19 cellular contexts compared by ENCODE assay signal in genomic region chr1:1338278-1338677, GRCh38. TPM values are rescaled to one million over a fixed set of nuclear protein-coding genes. Genes with fewer than 3 reads are reported as not detected.
DNase-seq lines count a peak whose midpoint lies in the region; ATAC-seq, FAIRE-seq and TF ChIP-seq lines count a peak whose summit lies in the region.
"Had no signal": no experiment of that assay in that cellular context is flagged by ENCODE, and none has a peak within 500 bp of the region (broad histone marks: within the 10 kb centered on the region; RNA-seq: fewer than 3 reads in every experiment).

No MANE protein-coding gene starts in this region.

- TF ChIP-seq CTCF in HEK293 (tag by site-specific recombination; IDR thresholded peaks at IDR 0.05) (no peak), K562 (IDR thresholded peaks at IDR 0.05 in 2 of 3, conservative IDR thresholded peaks at IDR 0.05 in 1 of 3; ENCODE audit: insufficient read depth in 2 of 3, low read depth in 1 of 3, low read length in 3 of 3) (no peak), GM23338 (conservative IDR thresholded peaks at IDR 0.05; ENCODE audit: low read depth in 2 of 2) (no peak)

- H3K27me3 ChIP-seq in K562 (ENCODE audit: control insufficient read depth in 2 of 2, insufficient read depth in 2 of 2, low read length in 2 of 2) (no peaks in the 10 kb centered on the region), GM23338 (ENCODE audit: insufficient read depth) (no peaks in the 10 kb centered on the region)
- H3K27me3 ChIP-seq: SJSA1 had no signal

- peaks cover 0 to 86% of the 10 kb centered on the region in 2 experiments; a peak in 2 of 3 replicates for H3K36me3 ChIP-seq in HEK293 (ENCODE audit: control insufficient read depth in 2 of 2, insufficient read depth in 1 of 2, low read length in 2 of 2)
- H3K36me3 ChIP-seq in K562 (ENCODE audit: control insufficient read depth, insufficient read depth, low read length), result peaks cover 83% of the 10 kb centered on the region; the same call in 2 of the 3 replicates
- H3K36me3 ChIP-seq in GM23338 (ENCODE audit: insufficient read depth), result no peaks in the 10 kb centered on the region

- peaks cover 3% of the 10 kb centered on the region for H3K9me1 ChIP-seq in K562 (ENCODE audit: control insufficient read depth, insufficient read depth, low read length)

- no peak for DNase-seq in K562 (ENCODE audit: extremely low read depth in 1 of 4, low spot score in 3 of 4)
- no peak for DNase-seq in 8988T
- no peak for DNase-seq in GM23338 (ENCODE audit: low spot score)
- DNase-seq: C1 segment of cervical spinal cord; CD4-positive, alpha-beta memory T cell; COR-L47; GM23248; IMR-90; NCI-H1092; NCI-H1417 treated with DMSO at 0.1 percent for 48 hours; NCI-H1694 treated with DMSO at 0.1 percent for 48 hours; NCI-H2081; NCI-H2227 treated with DMSO at 0.1 percent for 48 hours; PC-9; Right ventricle myocardium superior had no signal

- H4K20me1 ChIP-seq in K562 (replicated peaks; ENCODE audit: control insufficient read depth, insufficient read depth, low read length) (peaks cover 26% of the 10 kb centered on the region; the same call in 1 of the 2 replicates), GM23338 (replicated peaks; ENCODE audit: insufficient read depth) (no peaks in the 10 kb centered on the region)

- H3K9ac ChIP-seq in K562 (ENCODE audit: insufficient read depth in 1 of 2, low read depth in 2 of 2, low read length in 2 of 2), result 0 out of 4 replicates have a peak overlapping the region, but pooled peaks of 1 of the 2 experiments have one; percentile 17
- H3K9ac ChIP-seq: GM23248 had no signal

- peaks cover 6% of the 10 kb centered on the region for H3K27me3 Mint-ChIP-seq in GM23338 (ENCODE audit: insufficient read depth, low read depth, poor library complexity)
- H3K27me3 Mint-ChIP-seq: CD4-positive, alpha-beta memory T cell had no signal

- no peak for FAIRE-seq in K562 (lab: Jason Lieb, UNC)

- WGBS in K562 (ENCODE audit: insufficient coverage, low coverage, missing lambda C conversion rate), result 97% methylated on average over 31 of the region's 36 CpGs

- H3K9me3 Mint-ChIP-seq in GM23338, result no peaks in the 10 kb centered on the region; the same call in 2 of the 3 replicates
- H3K9me3 Mint-ChIP-seq: CD4-positive, alpha-beta memory T cell had no signal

- in situ Hi-C loops in K562 (cut with MboI), result no loop called here

- BruUV-seq in K562 (replicated peaks; lab: Mats Ljungman, UMichigan), result no TSS peak

- TF ChIP-seq POLR2A in K562 (conservative IDR thresholded peaks at IDR 0.05), result no peak

- H3K9me3 ChIP-seq in HEK293 (ENCODE audit: control insufficient read depth, insufficient read depth, low read depth, low read length) (no peaks in the 10 kb centered on the region), K562 (replicated peaks; ENCODE audit: control insufficient read depth, insufficient read depth, low read depth, low read length) (peaks cover 2% of the 10 kb centered on the region; the same call in 1 of the 2 replicates)
- H3K9me3 ChIP-seq: SJSA1 had no signal

- H3K4me3 Mint-ChIP-seq in GM23338, result no peak overlapping the region
- H3K4me3 Mint-ChIP-seq: CD4-positive, alpha-beta memory T cell; H9 had no signal

- peaks cover 7% of the 10 kb centered on the region for H3K79me2 ChIP-seq in K562 (ENCODE audit: control insufficient read depth, insufficient read depth, low read length)
- H3K79me2 ChIP-seq in GM23338 (replicated peaks; ENCODE audit: insufficient read depth), result no peaks in the 10 kb centered on the region

- no peaks in the 10 kb centered on the region; the same call in 2 of the 3 replicates for H3K4me1 Mint-ChIP-seq in GM23338
- H3K4me1 Mint-ChIP-seq: H9 had no signal

- POLR2A ChIA-PET in HEK293 (lab: Yijun Ruan, JAX) (interaction anchor here (0.9 to 1.5 kb wide), 2 partner anchors 13 to 20 kb away, joined by 3 to 6 read pairs; no protein-coding TSS in a partner anchor), K562 (lab: Yijun Ruan, JAX) (interaction anchor here (0.6 to 1.7 kb wide), 5 partner anchors 8 to 276 kb away, joined by 3 to 7 read pairs (median 5); no protein-coding TSS in a partner anchor)

- ATAC-seq in K562 (no peak), GM23338 (no peak)

- intact Hi-C loops in K562 (cut with micrococcal nuclease), result no loop called here

- CTCF ChIA-PET in HEK293 (lab: Yijun Ruan, JAX) (interaction anchor here (0.6 kb wide), 1 partner anchor 276 kb away, joined by 3 read pairs; no protein-coding TSS in a partner anchor), K562 (lab: Yijun Ruan, JAX; ENCODE audit: low intra/inter-chr PET ratio) (no interaction called here)

- H3K9me2 ChIP-seq in GM23338 (ENCODE audit: insufficient read depth), result no peaks in the 10 kb centered on the region

- no peak overlapping the region for H3K27ac Mint-ChIP-seq in GM23338
- H3K27ac Mint-ChIP-seq: CD4-positive, alpha-beta memory T cell; H9 had no signal

- H3K36me3 Mint-ChIP-seq in GM23338 (ENCODE audit: low read depth), result peaks cover 18% of the 10 kb centered on the region

- TF ChIP-seq EP300 in K562 (IDR thresholded peaks at IDR 0.05; ENCODE audit: low read length), result no peak

- no peak overlapping the region for H3K27ac ChIP-seq in HEK293 (ENCODE audit: extremely low read depth, low read depth, low read length)
- H3K27ac ChIP-seq in K562 (ENCODE audit: extremely low read depth, low read depth, low read length), result no peak overlapping the region
- H3K27ac ChIP-seq in GM23338 (ENCODE audit: low read depth), result no peak overlapping the region
- H3K27ac ChIP-seq: GM23248, PC-9, SJSA1 had no signal

- H2AFZ ChIP-seq in K562 (ENCODE audit: low read depth, low read length), result no peak overlapping the region
- H2AFZ ChIP-seq in GM23338, result no peak overlapping the region
- H2AFZ ChIP-seq: GM23248, PC-9 had no signal

- H3K4me1 ChIP-seq in HEK293 (ENCODE audit: control insufficient read depth, insufficient read depth, low read length) (no peaks in the 10 kb centered on the region), K562 (replicated peaks in 1 of 2; ENCODE audit: control insufficient read depth in 2 of 2, insufficient read depth in 2 of 2, low read length in 2 of 2) (peaks cover 0 to 86% of the 10 kb centered on the region in 2 experiments; a peak in 2 of 5 replicates), GM23338 (ENCODE audit: insufficient read depth) (no peaks in the 10 kb centered on the region)

- no peak for TF ChIP-seq RAD21 in K562 (CRISPR knock-in tag; conservative IDR thresholded peaks at IDR 0.05 in 1 of 2, IDR thresholded peaks at IDR 0.05 in 1 of 2)

- H3K4me3 ChIP-seq in HEK293 (ENCODE audit: low read depth, low read length) (no peak overlapping the region), K562 (no peak overlapping the region), GM23338 (no peak overlapping the region)
- H3K4me3 ChIP-seq: GM23248, PC-9, SJSA1 had no signal

- H3F3A ChIP-seq in GM23338 (replicated peaks; ENCODE audit: low read depth), result peaks cover 15% of the 10 kb centered on the region

- H3K4me2 ChIP-seq in K562 (ENCODE audit: insufficient read depth, low read length) (no peak overlapping the region), GM23338 (no peak overlapping the region)
- H3K4me2 ChIP-seq: PC-9 had no signal

RNA-seq across cellular contexts. Expression of gene TAS1R3, which starts 7.2 kb away (rescaled TPM):
- 0.19 and 0.58 TPM in 2 replicates for total RNA-seq in K562 (2011; cell fraction: chromatin; rRNA removed; ENCODE audit: low replicate concordance)
- 0.53 and 0.67 TPM in 2 replicates for total RNA-seq in K562 (2011; cell fraction: nucleolus; rRNA removed)
- 0.15 and 0.23 TPM in 2 replicates for total RNA-seq in K562 (2011; cell fraction: nucleoplasm; rRNA removed)
- 0.12 TPM in 1 of 2 replicates, not detected in the other for total RNA-seq in K562 (2014; rRNA removed)
- not detected in 2 replicates for total RNA-seq in K562 (2014; rRNA removed; fragmentation: Illumina TruSeq; extraction: Trizol)
- total RNA-seq in K562 (2015; rRNA removed; fragmentation: Illumina TruSeq; extraction: Trizol), result 0.04 TPM in 1 of 2 replicates, not detected in the other
- 0.07 and 0.09 TPM in 2 replicates for total RNA-seq in K562 (2021)
- polyA plus RNA-seq in K562 (2011; rRNA removed), result 0.05 TPM in 1 of 2 replicates, not detected in the other
- 0.03 and 0.06 TPM in 2 replicates for polyA plus RNA-seq in K562 (2011; cell fraction: cytosol; rRNA removed)
- polyA plus RNA-seq in K562 (2011; cell fraction: nucleus; rRNA removed), result 0.25 and 0.31 TPM in 2 replicates
- 0.26 and 0.37 TPM in 2 replicates for polyA plus RNA-seq in K562 (2012)
- not detected in 2 replicates for polyA plus RNA-seq in K562 (2014; fragmentation: Illumina TruSeq; extraction: Trizol)
- polyA plus RNA-seq in K562 (2014; fragmentation: Nextera tagmentation; extraction: Ambion mirVana), result not detected
- polyA plus RNA-seq in K562 (2014; rRNA removed), result 0.03 and 0.13 TPM in 2 replicates
- polyA minus RNA-seq in K562 (2011; rRNA and poly(A)+ RNA removed), result not detected in 2 replicates
- polyA minus RNA-seq in K562 (2011; cell fraction: cytosol; rRNA and poly(A)+ RNA removed), result not detected in 2 replicates
- polyA minus RNA-seq in K562 (2011; cell fraction: nucleus; rRNA and poly(A)+ RNA removed), result 0.13 and 0.22 TPM in 2 replicates
- total RNA-seq in GM23338 (2014; rRNA removed; shearing (Covaris generic)), result 0.14 TPM in 1 of 2 replicates, not detected in the other
- 0.12 TPM in 1 of 2 replicates, not detected in the other for polyA plus RNA-seq in GM23338 (2016; fragmentation: Nextera tagmentation; extraction: Ambion mirVana)
- polyA plus RNA-seq: GM23248 had no signal

RNA-seq across cellular contexts. Expression of gene DVL1, which starts 10.9 kb away (rescaled TPM):
- 53.3 and 207 TPM in 2 replicates for total RNA-seq in K562 (2011; cell fraction: chromatin; rRNA removed; ENCODE audit: low replicate concordance)
- 213 and 235 TPM in 2 replicates for total RNA-seq in K562 (2011; cell fraction: nucleolus; rRNA removed)
- total RNA-seq in K562 (2011; cell fraction: nucleoplasm; rRNA removed), result 85.9 and 103 TPM in 2 replicates
- total RNA-seq in K562 (2014; rRNA removed) (135 and 143 TPM in 2 replicates), K562 (2014; rRNA removed; fragmentation: Illumina TruSeq; extraction: Trizol) (3.5 and 6.3 TPM in 2 replicates), K562 (2015; rRNA removed; fragmentation: Illumina TruSeq; extraction: Trizol) (50.9 and 51.7 TPM in 2 replicates), K562 (2021) (106 and 118 TPM in 2 replicates)
- polyA plus RNA-seq in K562 (2011; rRNA removed) (24.3 and 42.1 TPM in 2 replicates), K562 (2014; fragmentation: Illumina TruSeq; extraction: Trizol) (13.9 and 43.4 TPM in 2 replicates), K562 (2014; fragmentation: Nextera tagmentation; extraction: Ambion mirVana) (under 1 TPM; 0.62 to 0.63 TPM), K562 (2014; rRNA removed) (119 and 136 TPM in 2 replicates), GM23338 (2016; fragmentation: Nextera tagmentation; extraction: Ambion mirVana) (13.5 and 15.4 TPM in 2 replicates)
- polyA plus RNA-seq in K562 (2011; cell fraction: cytosol; rRNA removed), result 39.8 and 107 TPM in 2 replicates
- 353 and 531 TPM in 2 replicates for polyA plus RNA-seq in K562 (2011; cell fraction: nucleus; rRNA removed)
- polyA plus RNA-seq in K562 (2012), result 65.5 and 75.0 TPM in 2 replicates
- polyA minus RNA-seq in K562 (2011; rRNA and poly(A)+ RNA removed), result 5.6 and 11.7 TPM in 2 replicates
- polyA minus RNA-seq in K562 (2011; cell fraction: cytosol; rRNA and poly(A)+ RNA removed), result 32.9 and 47.2 TPM in 2 replicates
- polyA minus RNA-seq in K562 (2011; cell fraction: nucleus; rRNA and poly(A)+ RNA removed), result 69.3 and 81.9 TPM in 2 replicates
- total RNA-seq in GM23338 (2014; rRNA removed; shearing (Covaris generic)), result 62.7 and 69.7 TPM in 2 replicates

RNA-seq across cellular contexts. Expression of gene CPTP, which starts 13.7 kb away (rescaled TPM):
- 3.4 and 22.1 TPM in 2 replicates for total RNA-seq in K562 (2011; cell fraction: chromatin; rRNA removed; ENCODE audit: low replicate concordance)
- 31.8 and 32.0 TPM in 2 replicates for total RNA-seq in K562 (2011; cell fraction: nucleolus; rRNA removed)
- 11.2 and 13.9 TPM in 2 replicates for total RNA-seq in K562 (2011; cell fraction: nucleoplasm; rRNA removed)
- total RNA-seq in K562 (2014; rRNA removed), result 21.6 and 33.4 TPM in 2 replicates
- 3.0 and 3.5 TPM in 2 replicates for total RNA-seq in K562 (2014; rRNA removed; fragmentation: Illumina TruSeq; extraction: Trizol)
- total RNA-seq in K562 (2015; rRNA removed; fragmentation: Illumina TruSeq; extraction: Trizol), result 8.4 and 10.1 TPM in 2 replicates
- 25.4 and 25.8 TPM in 2 replicates for total RNA-seq in K562 (2021)
- polyA plus RNA-seq in K562 (2011; rRNA removed), result 3.5 and 5.7 TPM in 2 replicates
- polyA plus RNA-seq in K562 (2011; cell fraction: cytosol; rRNA removed), result 7.2 and 32.1 TPM in 2 replicates
- polyA plus RNA-seq in K562 (2011; cell fraction: nucleus; rRNA removed), result 5.6 and 10.3 TPM in 2 replicates
- polyA plus RNA-seq in K562 (2012), result 14.5 and 17.3 TPM in 2 replicates
- polyA plus RNA-seq in K562 (2014; fragmentation: Illumina TruSeq; extraction: Trizol), result 2.7 and 9.1 TPM in 2 replicates
- under 1 TPM; 0.11 to 0.20 TPM for polyA plus RNA-seq in K562 (2014; fragmentation: Nextera tagmentation; extraction: Ambion mirVana)
- 12.4 and 12.9 TPM in 2 replicates for polyA plus RNA-seq in K562 (2014; rRNA removed)
- 2.1 and 2.4 TPM in 2 replicates for polyA minus RNA-seq in K562 (2011; rRNA and poly(A)+ RNA removed)
- polyA minus RNA-seq in K562 (2011; cell fraction: cytosol; rRNA and poly(A)+ RNA removed), result 9.2 and 12.1 TPM in 2 replicates
- 14.0 and 17.8 TPM in 2 replicates for polyA minus RNA-seq in K562 (2011; cell fraction: nucleus; rRNA and poly(A)+ RNA removed)
- 12.9 and 13.5 TPM in 2 replicates for total RNA-seq in GM23338 (2014; rRNA removed; shearing (Covaris generic))
- 8.1 and 8.2 TPM in 2 replicates for polyA plus RNA-seq in GM23338 (2016; fragmentation: Nextera tagmentation; extraction: Ambion mirVana)

RNA-seq across cellular contexts. Expression of gene INTS11, which starts 13.8 kb away (rescaled TPM):
- total RNA-seq in K562 (2011; cell fraction: chromatin; rRNA removed; ENCODE audit: low replicate concordance), result 317 and 866 TPM in 2 replicates
- total RNA-seq in K562 (2011; cell fraction: nucleolus; rRNA removed), result 565 and 578 TPM in 2 replicates
- 402 and 440 TPM in 2 replicates for total RNA-seq in K562 (2011; cell fraction: nucleoplasm; rRNA removed)
- total RNA-seq in K562 (2014; rRNA removed) (151 and 179 TPM in 2 replicates), K562 (2014; rRNA removed; fragmentation: Illumina TruSeq; extraction: Trizol) (62.1 and 77.4 TPM in 2 replicates), K562 (2015; rRNA removed; fragmentation: Illumina TruSeq; extraction: Trizol) (85.4 and 88.8 TPM in 2 replicates), K562 (2021) (153 and 164 TPM in 2 replicates)
- polyA plus RNA-seq in K562 (2011; rRNA removed) (110 and 164 TPM in 2 replicates), K562 (2014; fragmentation: Illumina TruSeq; extraction: Trizol) (143 and 151 TPM in 2 replicates), K562 (2014; fragmentation: Nextera tagmentation; extraction: Ambion mirVana) (10 to 100 TPM in 1 of 2 experiments, 1 to 10 TPM in 1; 3.6 to 11.8 TPM), K562 (2014; rRNA removed) (183 TPM in 2 replicates), GM23338 (2016; fragmentation: Nextera tagmentation; extraction: Ambion mirVana) (102 and 110 TPM in 2 replicates)
- 195 and 300 TPM in 2 replicates for polyA plus RNA-seq in K562 (2011; cell fraction: cytosol; rRNA removed)
- polyA plus RNA-seq in K562 (2011; cell fraction: nucleus; rRNA removed), result 663 and 798 TPM in 2 replicates
- 151 and 204 TPM in 2 replicates for polyA plus RNA-seq in K562 (2012)
- 68.4 and 103 TPM in 2 replicates for polyA minus RNA-seq in K562 (2011; rRNA and poly(A)+ RNA removed)
- polyA minus RNA-seq in K562 (2011; cell fraction: cytosol; rRNA and poly(A)+ RNA removed), result 79.6 and 101 TPM in 2 replicates
- polyA minus RNA-seq in K562 (2011; cell fraction: nucleus; rRNA and poly(A)+ RNA removed), result 108 and 123 TPM in 2 replicates
- 140 and 161 TPM in 2 replicates for total RNA-seq in GM23338 (2014; rRNA removed; shearing (Covaris generic))

RNA-seq across cellular contexts. Expression of gene MXRA8, which starts 20.1 kb away (rescaled TPM):
- 12.2 and 30.9 TPM in 2 replicates for total RNA-seq in K562 (2011; cell fraction: chromatin; rRNA removed; ENCODE audit: low replicate concordance)
- 39.7 and 42.5 TPM in 2 replicates for total RNA-seq in K562 (2011; cell fraction: nucleolus; rRNA removed)
- 29.8 and 30.7 TPM in 2 replicates for total RNA-seq in K562 (2011; cell fraction: nucleoplasm; rRNA removed)
- 7.3 and 12.4 TPM in 2 replicates for total RNA-seq in K562 (2014; rRNA removed)
- 2.1 and 2.7 TPM in 2 replicates for total RNA-seq in K562 (2014; rRNA removed; fragmentation: Illumina TruSeq; extraction: Trizol)
- 4.8 and 5.5 TPM in 2 replicates for total RNA-seq in K562 (2015; rRNA removed; fragmentation: Illumina TruSeq; extraction: Trizol)
- total RNA-seq in K562 (2021), result 9.1 and 10.8 TPM in 2 replicates
- polyA plus RNA-seq in K562 (2011; rRNA removed), result 2.9 and 9.0 TPM in 2 replicates
- polyA plus RNA-seq in K562 (2011; cell fraction: cytosol; rRNA removed), result 4.0 and 38.2 TPM in 2 replicates
- 18.3 and 101 TPM in 2 replicates for polyA plus RNA-seq in K562 (2011; cell fraction: nucleus; rRNA removed)
- 13.9 and 20.4 TPM in 2 replicates for polyA plus RNA-seq in K562 (2012)
- polyA plus RNA-seq in K562 (2014; fragmentation: Illumina TruSeq; extraction: Trizol), result 6.3 and 9.2 TPM in 2 replicates
- polyA plus RNA-seq in K562 (2014; fragmentation: Nextera tagmentation; extraction: Ambion mirVana), result under 1 TPM; 0.66 to 0.83 TPM
- polyA plus RNA-seq in K562 (2014; rRNA removed), result 11.3 and 13.1 TPM in 2 replicates
- polyA minus RNA-seq in K562 (2011; rRNA and poly(A)+ RNA removed), result 0.75 and 3.0 TPM in 2 replicates
- polyA minus RNA-seq in K562 (2011; cell fraction: cytosol; rRNA and poly(A)+ RNA removed), result 2.1 and 10.7 TPM in 2 replicates
- 1.4 and 8.2 TPM in 2 replicates for polyA minus RNA-seq in K562 (2011; cell fraction: nucleus; rRNA and poly(A)+ RNA removed)
- 11.7 and 17.2 TPM in 2 replicates for total RNA-seq in GM23338 (2014; rRNA removed; shearing (Covaris generic))
- polyA plus RNA-seq in GM23338 (2016; fragmentation: Nextera tagmentation; extraction: Ambion mirVana), result 7.6 and 9.1 TPM in 2 replicates
- total RNA-seq: NCI-H460 had no signal
